28 cellular contexts compared by ENCODE assay signal in genomic region chr11:131838016-131838415, GRCh38.
"Had no signal": no experiment of that assay in that cellular context is flagged by ENCODE, and none has a peak within 500 bp of the region (broad histone marks: within the 10 kb centered on the region; RNA-seq: fewer than 3 reads in every experiment).

No MANE protein-coding gene starts in this region.

- H3K36me3 Mint-ChIP-seq: activated naive CD4-positive, alpha-beta T cell treated with anti-CD3 and anti-CD28 coated beads, Interleukin-2, amount 50 U/mL, for 24 hours; activated naive CD8-positive, alpha-beta T cell treated with anti-CD3 and anti-CD28 coated beads, Interleukin-2, amount 10 ng/mL, durations not matched to agents 7 days and 5 days had no signal

- H3K36me3 ChIP-seq: ascending aorta, cardiac muscle cell, Peyer's patch, SJSA1 had no signal

- FAIRE-seq: TTC549 had no signal

- H3K4me3 Mint-ChIP-seq: activated CD4-positive, alpha-beta T cell treated with anti-CD3 and anti-CD28 coated beads, Interleukin-2, amount 10 ng/mL, durations not matched to agents 24 days and 14 days; activated CD8-positive, alpha-beta T cell treated with anti-CD3 and anti-CD28 coated beads, Interleukin-2, amount 10 ng/mL, durations not matched to agents 7 days and 5 days; activated naive CD4-positive, alpha-beta T cell treated with anti-CD3 and anti-CD28 coated beads, Interleukin-2, amount 50 U/mL, for 24 hours; activated naive CD8-positive, alpha-beta T cell treated with anti-CD3 and anti-CD28 coated beads, Interleukin-2, amount 10 ng/mL, durations not matched to agents 7 days and 5 days; activated T-cell treated with anti-CD3 and anti-CD28 coated beads, Interleukin-2, amount 50 U/mL, for 24 hours; central memory CD8-positive, alpha-beta T cell; T-helper 1 cell treated with Interleukin-12 subunit alpha and Interleukin-12 subunit beta and Interleukin-4 antibody, amounts not matched to agents 30 μg/mL and 1 μg/mL, for 36 hours; T-helper 2 cell treated with Interferon-gamma antibody and Interleukin-4, amounts not matched to agents 5 μg/mL and 100 μg/mL, for 36 hours had no signal

- H3K4me1 ChIP-seq: ascending aorta, Peyer's patch, SJSA1 had no signal

- H3K27me3 Mint-ChIP-seq: activated CD4-positive, alpha-beta T cell treated with anti-CD3 and anti-CD28 coated beads, Interleukin-2, amount 10 ng/mL, durations not matched to agents 24 days and 14 days; activated naive CD8-positive, alpha-beta T cell treated with anti-CD3 and anti-CD28 coated beads, Interleukin-2, amount 10 ng/mL, durations not matched to agents 7 days and 5 days; activated T-cell treated with anti-CD3 and anti-CD28 coated beads, Interleukin-2, amount 50 U/mL, for 24 hours; central memory CD8-positive, alpha-beta T cell had no signal

- DNase-seq: activated CD4-positive, alpha-beta T cell treated with anti-CD3 and anti-CD28 coated beads, Interleukin-2, amount 10 ng/mL, durations not matched to agents 24 days and 14 days; activated CD4-positive, alpha-beta T cell treated with anti-CD3 and anti-CD28 coated beads, Interleukin-2, amount 50 U/mL, for 4 hours; activated CD8-positive, alpha-beta T cell treated with anti-CD3 and anti-CD28 coated beads, Interleukin-2, amount 10 ng/mL, durations not matched to agents 7 days and 5 days; activated gamma-delta T cell; activated naive CD4-positive, alpha-beta T cell treated with Interleukin-2 at 50 U/mL for 16 hours; activated naive CD8-positive, alpha-beta T cell treated with anti-CD3 and anti-CD28 coated beads, Interleukin-2, amount 10 ng/mL, durations not matched to agents 7 days and 5 days; activated T-cell treated with anti-CD3 and anti-CD28 coated beads, Interleukin-2, amount 50 U/mL, for 24 hours; amygdala; NCI-H1105; NCI-H1417 treated with DMSO at 0.1 percent for 48 hours; NCI-H1694 treated with DMSO at 0.1 percent for 48 hours; NCI-H2029; NCI-H345; NCI-H524 treated with DMSO at 0.1 percent for 48 hours; NK-92 treated with Interleukin-12 subunit alpha and Interleukin-12 subunit beta, amount 100 ng/mL, for 24 hours; PC-3; Peyer's patch; Right ventricle myocardium superior; SK-N-SH had no signal

- H3K27ac ChIP-seq: ascending aorta, cardiac muscle cell, Peyer's patch, SJSA1 had no signal

- H3K4me3 ChIP-seq: ascending aorta, cardiac muscle cell, Peyer's patch, SJSA1 had no signal

- H3K4me1 Mint-ChIP-seq: activated CD4-positive, alpha-beta T cell treated with anti-CD3 and anti-CD28 coated beads, Interleukin-2, amount 10 ng/mL, durations not matched to agents 24 days and 14 days; activated naive CD4-positive, alpha-beta T cell treated with anti-CD3 and anti-CD28 coated beads, Interleukin-2, amount 50 U/mL, for 24 hours; activated naive CD8-positive, alpha-beta T cell treated with anti-CD3 and anti-CD28 coated beads, Interleukin-2, amount 10 ng/mL, durations not matched to agents 7 days and 5 days; central memory CD8-positive, alpha-beta T cell had no signal

- H3K27me3 ChIP-seq: ascending aorta, Peyer's patch, SJSA1 had no signal

- ATAC-seq: activated CD8-positive, alpha-beta T cell treated with anti-CD3 and anti-CD28 coated beads, Interleukin-2, amount 10 ng/mL, durations not matched to agents 7 days and 5 days; PC-3 had no signal

- H3K4me2 ChIP-seq: SK-N-SH had no signal

- H3K27ac Mint-ChIP-seq: activated CD4-positive, alpha-beta T cell treated with anti-CD3 and anti-CD28 coated beads, Interleukin-2, amount 10 ng/mL, durations not matched to agents 24 days and 14 days; activated CD8-positive, alpha-beta T cell treated with anti-CD3 and anti-CD28 coated beads, Interleukin-2, amount 10 ng/mL, durations not matched to agents 7 days and 5 days; activated naive CD4-positive, alpha-beta T cell treated with anti-CD3 and anti-CD28 coated beads, Interleukin-2, amount 50 U/mL, for 24 hours; activated naive CD8-positive, alpha-beta T cell treated with anti-CD3 and anti-CD28 coated beads, Interleukin-2, amount 10 ng/mL, durations not matched to agents 7 days and 5 days; activated T-cell treated with anti-CD3 and anti-CD28 coated beads, Interleukin-2, amount 50 U/mL, for 24 hours; activated T-helper 2 cell treated with anti-CD3 and anti-CD28 coated beads, Interferon-gamma antibody, Interleukin-2, Interleukin-4, amounts not matched to agents 10 μg/mL and 5 μg/mL and 100 μg/mL, durations not matched to agents 14 hours and 24 hours and 36 hours; T-helper 1 cell treated with Interleukin-12 subunit alpha and Interleukin-12 subunit beta and Interleukin-4 antibody, amounts not matched to agents 30 μg/mL and 1 μg/mL, for 36 hours; T-helper 2 cell treated with Interferon-gamma antibody and Interleukin-4, amounts not matched to agents 5 μg/mL and 100 μg/mL, for 36 hours had no signal

- H3K9me3 ChIP-seq: ascending aorta, Peyer's patch, SJSA1, SK-N-SH had no signal

- H3K9ac ChIP-seq: SK-N-SH had no signal

- H3K9me3 Mint-ChIP-seq: activated T-cell treated with anti-CD3 and anti-CD28 coated beads, Interleukin-2, amount 50 U/mL, for 24 hours; activated T-helper 2 cell treated with anti-CD3 and anti-CD28 coated beads, Interferon-gamma antibody, Interleukin-2, Interleukin-4, amounts not matched to agents 10 μg/mL and 5 μg/mL and 100 μg/mL, durations not matched to agents 14 hours and 24 hours and 36 hours; T-helper 1 cell treated with Interleukin-12 subunit alpha and Interleukin-12 subunit beta and Interleukin-4 antibody, amounts not matched to agents 30 μg/mL and 1 μg/mL, for 36 hours had no signal
